In the genomic region with DNA sequence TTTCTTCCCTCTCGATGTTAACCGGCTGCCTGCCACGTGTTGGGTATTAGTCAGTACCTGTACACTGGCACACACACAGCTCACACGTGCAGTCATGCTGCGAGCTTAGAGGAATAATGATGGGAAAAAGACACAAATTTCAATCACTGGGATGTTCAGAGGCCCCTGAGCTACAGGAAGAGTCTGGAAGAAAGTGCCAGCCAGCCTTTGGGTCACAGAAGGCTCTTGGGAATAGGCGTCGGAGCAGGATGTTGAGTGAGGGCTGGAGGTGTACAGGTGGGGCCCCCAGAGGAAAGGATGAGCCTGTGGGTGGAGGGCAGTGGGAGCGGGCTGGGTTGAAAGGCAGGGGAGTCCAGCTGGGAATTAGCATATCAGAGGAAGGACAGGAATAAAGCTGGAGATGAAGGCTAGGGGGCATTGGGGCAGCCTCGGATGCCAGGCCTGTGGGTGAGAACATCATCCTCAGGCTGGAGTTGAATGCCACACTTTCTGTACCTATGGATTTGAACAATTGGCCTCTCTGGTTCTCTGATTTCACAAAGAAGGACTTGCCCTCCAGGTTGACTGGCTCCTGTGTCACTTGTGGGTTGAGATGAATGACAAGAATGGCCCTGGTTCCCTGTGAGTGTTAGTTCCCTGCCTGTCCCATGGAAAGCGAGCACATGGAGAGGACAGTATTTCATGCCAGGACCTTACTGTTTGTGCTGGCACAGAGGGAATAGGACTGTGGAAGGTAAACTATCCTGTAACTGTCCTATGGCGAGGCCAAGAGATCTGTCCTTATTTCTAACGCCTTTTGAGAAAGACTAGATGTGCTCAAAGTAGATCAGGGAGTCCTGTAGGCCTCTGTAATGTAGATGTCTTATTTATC, we compare ENCODE assay signal across 27 cellular contexts. TPM values are rescaled to one million over a fixed set of nuclear protein-coding genes. Genes with fewer than 3 reads are reported as not detected.
DNase-seq lines count a peak whose midpoint lies in the region; ATAC-seq and TF ChIP-seq lines count a peak whose summit lies in the region.
"Had no signal": no experiment of that assay in that cellular context is flagged by ENCODE, and none has a peak within 500 bp of the region (broad histone marks: within the 10 kb centered on the region; RNA-seq: fewer than 3 reads in every experiment).

No MANE protein-coding gene starts in this region.

- peak overlapping the region; percentile 30 for H4K91ac ChIP-seq in mesenchymal stem cell (ENCODE audit: low read length)

- H3K9ac ChIP-seq in mesenchymal stem cell (ENCODE audit: low read length) (no peak overlapping the region), smooth muscle cell (ENCODE audit: low read depth) (no peak overlapping the region)

- in situ Hi-C loops in HAP-1 (cut with MboI; ENCODE audit: low sequenced_read_pairs): loop anchor here (25.0 kb wide), 1 partner anchor 737 kb away; no protein-coding TSS in a partner anchor

- no peak overlapping the region for H3K23ac ChIP-seq in mesenchymal stem cell (ENCODE audit: low read length in 2 of 2)

- ATAC-seq in effector memory CD8-positive, alpha-beta T cell (replicated peaks): no peak
- ATAC-seq: activated CD4-positive, alpha-beta T cell treated with anti-CD3 and anti-CD28 coated beads for 36 hours; activated CD8-positive, alpha-beta T cell treated with anti-CD3 and anti-CD28 coated beads, Interleukin-2, amount 10 ng/mL, durations not matched to agents 7 days and 5 days had no signal

- DNase-seq in H4 (ENCODE audit: low spot score): peak; percentile 27
- peak; percentile 32 for DNase-seq in amniotic epithelial cell (ENCODE audit: low read depth)
- DNase-seq in mesenchymal stem cell: no peak
- no peak for DNase-seq in smooth muscle cell (lab: John Stamatoyannopoulos, UW; ENCODE audit: unreplicated experiment)
- no peak for DNase-seq in glomerular visceral epithelial cell (ENCODE audit: extremely low spot score)
- DNase-seq in NCI-H748 treated with DMSO at 0.1 percent for 48 hours (lab: John Stamatoyannopoulos, UW): no peak
- DNase-seq in effector memory CD8-positive, alpha-beta T cell: no peak
- DNase-seq in HAP-1 (ENCODE audit: low spot score in 2 of 2): no peak
- DNase-seq: activated CD4-positive, alpha-beta T cell treated with anti-CD3 and anti-CD28 coated beads for 36 hours; activated CD8-positive, alpha-beta T cell treated with anti-CD3 and anti-CD28 coated beads, Interleukin-2, amount 10 ng/mL, durations not matched to agents 7 days and 5 days; activated naive CD8-positive, alpha-beta T cell treated with anti-CD3 and anti-CD28 coated beads for 36 hours; effector memory CD4-positive, alpha-beta T cell; KG1; NCI-H1417; NCI-H2029; NCI-H82; stimulated activated CD4-positive, alpha-beta T cell treated with anti-CD3 and anti-CD28 coated beads, Interleukin-12 subunit alpha, Interleukin-12 subunit beta, amount 100 ng/mL, for 4 hours; stimulated activated CD4-positive, alpha-beta T cell treated with anti-CD3 and anti-CD28 coated beads, Interleukin-2, amount 100 ng/mL, for 48 hours; T-helper 9 cell; transverse colon had no signal

- peak overlapping the region; percentile 8 for H4K8ac ChIP-seq in mesenchymal stem cell (ENCODE audit: low read length)

- H3K27ac Mint-ChIP-seq in effector memory CD8-positive, alpha-beta T cell: peak overlapping the region in 1 of 2 donors; percentile 57
- H3K27ac Mint-ChIP-seq: activated CD4-positive, alpha-beta T cell treated with anti-CD3 and anti-CD28 coated beads for 36 hours; activated CD8-positive, alpha-beta T cell treated with anti-CD3 and anti-CD28 coated beads, Interleukin-2, amount 10 ng/mL, durations not matched to agents 7 days and 5 days; activated naive CD8-positive, alpha-beta T cell treated with anti-CD3 and anti-CD28 coated beads for 36 hours; B cell; CD8-positive, alpha-beta memory T cell; nephron had no signal

- no peak overlapping the region for H3K14ac ChIP-seq in mesenchymal stem cell (ENCODE audit: low read length in 2 of 2)

- H3K79me1 ChIP-seq in mesenchymal stem cell (replicated peaks; ENCODE audit: low read length, poor library complexity, severe bottlenecking): no peaks in the 10 kb centered on the region

- no peak overlapping the region for H3K27ac ChIP-seq in mesenchymal stem cell (ENCODE audit: low read length, poor library complexity, severe bottlenecking)
- H3K27ac ChIP-seq in smooth muscle cell (ENCODE audit: low read depth): peak overlapping the region; percentile 35
- H3K27ac ChIP-seq: ascending aorta, coronary artery, Peyer's patch, right atrium auricular region had no signal

- no peaks in the 10 kb centered on the region for H3K9me3 Mint-ChIP-seq in effector memory CD8-positive, alpha-beta T cell
- H3K9me3 Mint-ChIP-seq: activated naive CD8-positive, alpha-beta T cell treated with anti-CD3 and anti-CD28 coated beads for 36 hours; CD8-positive, alpha-beta memory T cell; nephron had no signal

- no peak overlapping the region for H2AK5ac ChIP-seq in mesenchymal stem cell (ENCODE audit: low read length, severe bottlenecking)

- no peak overlapping the region for H3K4me2 ChIP-seq in mesenchymal stem cell (ENCODE audit: low read length, poor library complexity, severe bottlenecking)
- H3K4me2 ChIP-seq in smooth muscle cell: no peak overlapping the region

- H4K20me1 ChIP-seq in smooth muscle cell (ENCODE audit: low read depth): no peaks in the 10 kb centered on the region

- peak overlapping the region in 1 of 2 experiments; percentile 77 for H3K18ac ChIP-seq in mesenchymal stem cell (ENCODE audit: low read depth in 1 of 2, low read length in 2 of 2)

- peak overlapping the region; percentile 32 to 46 for H3K4ac ChIP-seq in mesenchymal stem cell (ENCODE audit: low read depth in 1 of 2, low read length in 2 of 2)

- H3K4me1 Mint-ChIP-seq in effector memory CD8-positive, alpha-beta T cell (ENCODE audit: low read depth in 2 of 2): no peaks in the 10 kb centered on the region
- H3K4me1 Mint-ChIP-seq: activated CD4-positive, alpha-beta T cell treated with anti-CD3 and anti-CD28 coated beads for 36 hours; activated naive CD8-positive, alpha-beta T cell treated with anti-CD3 and anti-CD28 coated beads for 36 hours; B cell; CD8-positive, alpha-beta memory T cell; nephron had no signal

- H2BK5ac ChIP-seq in mesenchymal stem cell (ENCODE audit: low read depth, low read length, poor library complexity, severe bottlenecking): no peak overlapping the region

- no peaks in the 10 kb centered on the region for H3K9me3 ChIP-seq in mesenchymal stem cell (ENCODE audit: control insufficient read depth, low read length)
- no peaks in the 10 kb centered on the region for H3K9me3 ChIP-seq in smooth muscle cell (replicated peaks; ENCODE audit: low read depth)
- no peaks in the 10 kb centered on the region for H3K9me3 ChIP-seq in HAP-1
- H3K9me3 ChIP-seq: ascending aorta, Peyer's patch, right atrium auricular region, transverse colon had no signal

- H2BK120ac ChIP-seq in mesenchymal stem cell (ENCODE audit: low read depth, low read length): peak overlapping the region; percentile 35

- H3K4me1 ChIP-seq in mesenchymal stem cell (ENCODE audit: control insufficient read depth, insufficient read depth, low read depth, low read length): peaks cover 9% of the 10 kb centered on the region
- peaks cover 9% of the 10 kb centered on the region for H3K4me1 ChIP-seq in smooth muscle cell (ENCODE audit: low read depth)
- no peaks in the 10 kb centered on the region for H3K4me1 ChIP-seq in HAP-1
- H3K4me1 ChIP-seq: ascending aorta, Peyer's patch, right atrium auricular region, transverse colon had no signal

- H3K4me3 ChIP-seq in mesenchymal stem cell (ENCODE audit: insufficient read depth in 1 of 2, low read depth in 1 of 2, low read length in 2 of 2) (no peak overlapping the region), smooth muscle cell (no peak overlapping the region), HAP-1 (no peak overlapping the region)
- H3K4me3 ChIP-seq: ascending aorta, coronary artery, Peyer's patch, right atrium auricular region, transverse colon had no signal

- H3K27me3 ChIP-seq in mesenchymal stem cell (ENCODE audit: control insufficient read depth in 1 of 2, insufficient read depth in 1 of 2, low read length in 2 of 2): peaks cover 16 to 50% of the 10 kb centered on the region in 2 experiments
- H3K27me3 ChIP-seq in smooth muscle cell (ENCODE audit: low read depth): no peaks in the 10 kb centered on the region
- no peaks in the 10 kb centered on the region for H3K27me3 ChIP-seq in HAP-1 (ENCODE audit: low read depth)
- H3K27me3 ChIP-seq: ascending aorta, Peyer's patch, right atrium auricular region, transverse colon had no signal

- H3F3A ChIP-seq in smooth muscle cell (ENCODE audit: low read depth): no peaks in the 10 kb centered on the region

- H3K36me3 ChIP-seq in mesenchymal stem cell (ENCODE audit: control insufficient read depth in 1 of 2, insufficient read depth in 2 of 2, low read depth in 1 of 2, low read length in 2 of 2) (no peaks in the 10 kb centered on the region), smooth muscle cell (ENCODE audit: low read depth) (no peaks in the 10 kb centered on the region), HAP-1 (replicated peaks) (no peaks in the 10 kb centered on the region)
- H3K36me3 ChIP-seq: ascending aorta, Peyer's patch, right atrium auricular region, transverse colon had no signal

- no peak for TF ChIP-seq CTCF in smooth muscle cell (IDR thresholded peaks at IDR 0.05; ENCODE audit: borderline replicate concordance, insufficient read depth, poor library complexity, severe bottlenecking)

- no peaks in the 10 kb centered on the region for H3K79me2 ChIP-seq in smooth muscle cell (ENCODE audit: low read depth)

- peak overlapping the region; percentile 38 to 89 for H2BK12ac ChIP-seq in mesenchymal stem cell (ENCODE audit: low read length in 2 of 2)

- no peaks in the 10 kb centered on the region for H3K36me3 Mint-ChIP-seq in effector memory CD8-positive, alpha-beta T cell (ENCODE audit: insufficient read depth)
- H3K36me3 Mint-ChIP-seq: activated naive CD8-positive, alpha-beta T cell treated with anti-CD3 and anti-CD28 coated beads for 36 hours; CD8-positive, alpha-beta memory T cell had no signal

- H3K27me3 Mint-ChIP-seq in effector memory CD8-positive, alpha-beta T cell: peaks cover 5 to 32% of the 10 kb centered on the region in 2 donors
- H3K27me3 Mint-ChIP-seq: activated CD4-positive, alpha-beta T cell treated with anti-CD3 and anti-CD28 coated beads for 36 hours; activated naive CD8-positive, alpha-beta T cell treated with anti-CD3 and anti-CD28 coated beads for 36 hours had no signal

- H2AFZ ChIP-seq in mesenchymal stem cell (ENCODE audit: low read depth, low read length) (no peak overlapping the region), smooth muscle cell (ENCODE audit: low read depth) (no peak overlapping the region)

- no peak overlapping the region for H3K4me3 Mint-ChIP-seq in effector memory CD8-positive, alpha-beta T cell
- H3K4me3 Mint-ChIP-seq: activated CD4-positive, alpha-beta T cell treated with anti-CD3 and anti-CD28 coated beads for 36 hours; activated CD8-positive, alpha-beta T cell treated with anti-CD3 and anti-CD28 coated beads, Interleukin-2, amount 10 ng/mL, durations not matched to agents 7 days and 5 days; activated naive CD8-positive, alpha-beta T cell treated with anti-CD3 and anti-CD28 coated beads for 36 hours; B cell; CD8-positive, alpha-beta memory T cell; nephron had no signal

- no peak overlapping the region for H2BK15ac ChIP-seq in mesenchymal stem cell (ENCODE audit: low read depth, poor library complexity, severe bottlenecking)

- WGBS in mesenchymal stem cell: 84% methylated on average over 12 of the region's 12 CpGs
- 88% methylated on average over 12 of the region's 12 CpGs for WGBS in smooth muscle cell (ENCODE audit: low lambda C conversion rate)

RNA-seq across cellular contexts. Expression of gene GREB1, which starts 40.6 kb away (rescaled TPM):
- 4.2 and 6.6 TPM in 2 replicates for total RNA-seq in H4 (2014; rRNA removed; shearing (Covaris generic))
- polyA plus RNA-seq in mesenchymal stem cell (2013, experiment 1 of 2): 1.9 TPM
- 1.9 TPM for polyA plus RNA-seq in mesenchymal stem cell (2013, experiment 2 of 2)
- 1.7 and 3.9 TPM in 2 replicates for total RNA-seq in smooth muscle cell
- 4.3 and 7.3 TPM in 2 replicates for polyA plus RNA-seq in smooth muscle cell

Comparison
In these comparisons a context has a peak if more than half of its experiments do, and no peak if none do; other contexts are left out.
1. DNase-seq: peak in H4 (single experiment) and amniotic epithelial cell (single experiment); none in mesenchymal stem cell (single experiment), smooth muscle cell (single experiment), glomerular visceral epithelial cell (single experiment), NCI-H748 treated with DMSO at 0.1 percent for 48 hours (single experiment), effector memory CD8-positive, alpha-beta T cell (0 of 3) and HAP-1 (0 of 2).